Comparison of ENCODE assay signal across 8 cellular contexts in genomic region chr3:195909294-195909644, GRCh38. TPM values are rescaled to one million over a fixed set of nuclear protein-coding genes. Genes with fewer than 3 reads are reported as not detected.
DNase-seq lines count a peak whose midpoint lies in the region; ATAC-seq and TF ChIP-seq lines count a peak whose summit lies in the region.

No MANE protein-coding gene starts in this region.

- peaks cover 42% of the 10 kb centered on the region for H3K4me1 Mint-ChIP-seq in central memory CD8-positive, alpha-beta T cell
- peaks cover 31% of the 10 kb centered on the region for H3K4me1 Mint-ChIP-seq in neural progenitor cell

- peak overlapping the region; percentile 88 for H3K4me3 Mint-ChIP-seq in central memory CD8-positive, alpha-beta T cell
- no peak overlapping the region for H3K4me3 Mint-ChIP-seq in neural progenitor cell

- H2AFZ ChIP-seq in neural progenitor cell (replicated peaks) = no peak overlapping the region

- DNase-seq in LNCaP clone FGC (ENCODE audit: low read depth) (no peak), neural progenitor cell (ENCODE audit: low spot score) (peak; percentile 78), hepatic stellate cell (ENCODE audit: low spot score) (no peak)
- DNase-seq in central memory CD8-positive, alpha-beta T cell (ENCODE audit: low spot score in 2 of 2) = no peak
- no peak for DNase-seq in activated effector memory CD4-positive, alpha-beta T cell treated with Interleukin-2 at 50 U/mL for 16 hours

- H3K4me1 ChIP-seq in ES-I3 (ENCODE audit: insufficient read depth, low read length) = peaks cover 26% of the 10 kb centered on the region
- peaks cover 14% of the 10 kb centered on the region for H3K4me1 ChIP-seq in neural progenitor cell

- H3K27me3 Mint-ChIP-seq in central memory CD8-positive, alpha-beta T cell = no peaks in the 10 kb centered on the region
- peaks cover 13% of the 10 kb centered on the region for H3K27me3 Mint-ChIP-seq in neural progenitor cell (ENCODE audit: insufficient read depth, low read depth)

- H3K9me3 ChIP-seq in ES-I3 (ENCODE audit: control insufficient read depth, insufficient read depth, low read length) (no peaks in the 10 kb centered on the region), neural progenitor cell (ENCODE audit: low read depth) (no peaks in the 10 kb centered on the region)

- H3K27ac ChIP-seq in neural progenitor cell = no peak overlapping the region

- peak overlapping the region; percentile 100 for H3K4me2 ChIP-seq in neural progenitor cell

- no peaks in the 10 kb centered on the region for H3K9me3 Mint-ChIP-seq in central memory CD8-positive, alpha-beta T cell
- H3K9me3 Mint-ChIP-seq in neural progenitor cell = no peaks in the 10 kb centered on the region

- H3K36me3 Mint-ChIP-seq in central memory CD8-positive, alpha-beta T cell (ENCODE audit: insufficient read depth) = peaks cover 21% of the 10 kb centered on the region
- peaks cover 4% of the 10 kb centered on the region for H3K36me3 Mint-ChIP-seq in neural progenitor cell

- no peak overlapping the region for H3K27ac Mint-ChIP-seq in central memory CD8-positive, alpha-beta T cell (ENCODE audit: low read depth)
- H3K27ac Mint-ChIP-seq in neural progenitor cell = no peak overlapping the region

- peak; percentile 10 for ATAC-seq in GM21576 (IDR thresholded peaks at IDR 0.05; ENCODE audit: unreplicated experiment)
- peak; percentile 8 for ATAC-seq in central memory CD8-positive, alpha-beta T cell (replicated peaks; ENCODE audit: extremely low read depth, poor library complexity, severe bottlenecking)
- ATAC-seq in HG03469 (IDR thresholded peaks at IDR 0.05; ENCODE audit: unreplicated experiment) = no peak

- no peak for TF ChIP-seq CTCF in LNCaP clone FGC (IDR thresholded peaks at IDR 0.05; ENCODE audit: control insufficient read depth, extremely low read depth, insufficient read depth)
- no peak for TF ChIP-seq CTCF in neural progenitor cell (IDR thresholded peaks at IDR 0.05)

- H3F3A ChIP-seq in neural progenitor cell (ENCODE audit: low read depth) = peaks cover 27% of the 10 kb centered on the region

- H3K9ac ChIP-seq in ES-I3 (ENCODE audit: low read depth, low read length) (peak overlapping the region; percentile 39; the same call in 1 of the 2 replicates), neural progenitor cell (no peak overlapping the region)

- H3K27me3 ChIP-seq in neural progenitor cell = peaks cover 32% of the 10 kb centered on the region

- H3K79me2 ChIP-seq in neural progenitor cell (ENCODE audit: low read depth) = peaks cover 47% of the 10 kb centered on the region

- no peaks in the 10 kb centered on the region for H3K36me3 ChIP-seq in ES-I3 (ENCODE audit: insufficient read depth, low read length)
- H3K36me3 ChIP-seq in neural progenitor cell = no peaks in the 10 kb centered on the region

- peaks cover 42% of the 10 kb centered on the region for H4K20me1 ChIP-seq in neural progenitor cell (ENCODE audit: low read depth)

- H3K4me3 ChIP-seq in LNCaP clone FGC (ENCODE audit: low read depth, low read length) = peak overlapping the region; percentile 57
- H3K4me3 ChIP-seq in neural progenitor cell = peak overlapping the region; percentile 95

RNA-seq across cellular contexts. Expression of gene TNK2, which starts 0.9 kb away (rescaled TPM):
- total RNA-seq in neural progenitor cell (ENCODE audit: low replicate concordance) = 5.4 and 19.0 TPM in 2 replicates
